1 cellular context compared by ENCODE assay signal in genomic region chr12:110366474-110367208, GRCh38.
TF ChIP-seq lines count a peak whose summit lies in the region.

No MANE protein-coding gene starts in this region.

TF ChIP-seq in HepG2, 621 proteins besides CTCF, POLR2A, EP300 and RAD21 (continued from another document):
- TF ChIP-seq ZNF232 (CRISPR knock-in tag; IDR thresholded peaks at IDR 0.05; ENCODE audit: borderline replicate concordance) (no peak), ZNF710 (CRISPR knock-in tag; IDR thresholded peaks at IDR 0.05; ENCODE audit: borderline replicate concordance) (no peak), KDM4B (CRISPR knock-in tag; IDR thresholded peaks at IDR 0.05) (no peak), ZFP1 (CRISPR knock-in tag; IDR thresholded peaks at IDR 0.05) (no peak), MEIS1 (CRISPR knock-in tag; IDR thresholded peaks at IDR 0.05; ENCODE audit: borderline replicate concordance) (no peak), SKI (IDR thresholded peaks at IDR 0.05; ENCODE audit: partially characterized antibody) (no peak), ZNF768 (CRISPR knock-in tag; IDR thresholded peaks at IDR 0.05) (peak; percentile 73; the same call in 1 of the 2 replicates), ZNF687 (CRISPR knock-in tag; IDR thresholded peaks at IDR 0.05) (peak; percentile 24)
